In genomic region chr6:149940673-149940984, GRCh38 we compare ENCODE assay signal across 16 cellular contexts. TPM values are rescaled to one million over a fixed set of nuclear protein-coding genes. Genes with fewer than 3 reads are reported as not detected.
A peak's percentile ranks its signal among the peaks of the same experiment; 100 is the strongest.
DNase-seq lines count a peak whose midpoint lies in the region; ATAC-seq lines count a peak whose summit lies in the region.
"Had no signal": no experiment of that assay in that cellular context is flagged by ENCODE, and none has a peak within 500 bp of the region (broad histone marks: within the 10 kb centered on the region; RNA-seq: fewer than 3 reads in every experiment).

No MANE protein-coding gene starts in this region.

- ATAC-seq in activated T-cell treated with anti-CD3 and anti-CD28 coated beads, Interleukin-2, amount 50 U/mL, for 72 hours (replicated peaks in 1 of 2): no peak
- ATAC-seq in GM18517 (IDR thresholded peaks at IDR 0.05; ENCODE audit: unreplicated experiment): no peak
- ATAC-seq: left lobe of liver had no signal

- no peaks in the 10 kb centered on the region for H3K36me3 Mint-ChIP-seq in activated naive CD4-positive, alpha-beta T cell treated with anti-CD3 and anti-CD28 coated beads, Interleukin-2, amount 50 U/mL, for 24 hours
- no peaks in the 10 kb centered on the region for H3K36me3 Mint-ChIP-seq in activated T-cell treated with anti-CD3 and anti-CD28 coated beads, Interleukin-2, amount 50 U/mL, for 72 hours (ENCODE audit: insufficient read depth in 2 of 2)
- H3K36me3 Mint-ChIP-seq in immature natural killer cell: no peaks in the 10 kb centered on the region

- H3K27ac Mint-ChIP-seq in activated naive CD4-positive, alpha-beta T cell treated with anti-CD3 and anti-CD28 coated beads, Interleukin-2, amount 50 U/mL, for 24 hours: no peak overlapping the region
- H3K27ac Mint-ChIP-seq in activated T-cell treated with anti-CD3 and anti-CD28 coated beads, Interleukin-2, amount 50 U/mL, for 72 hours: no peak overlapping the region
- H3K27ac Mint-ChIP-seq in immature natural killer cell: peak overlapping the region in 5 of 6 donors; percentile 67 to 97 (median 82)

- H3K27me3 Mint-ChIP-seq in activated naive CD4-positive, alpha-beta T cell treated with anti-CD3 and anti-CD28 coated beads, Interleukin-2, amount 50 U/mL, for 24 hours: peaks cover 35% of the 10 kb centered on the region
- peaks cover 62% of the 10 kb centered on the region for H3K27me3 Mint-ChIP-seq in activated T-cell treated with anti-CD3 and anti-CD28 coated beads, Interleukin-2, amount 50 U/mL, for 72 hours (ENCODE audit: low read depth)
- H3K27me3 Mint-ChIP-seq in immature natural killer cell (ENCODE audit: low read depth in 3 of 3): peaks cover 32 to 47% (median 34%) of the 10 kb centered on the region in 3 donors

- H3K9me3 Mint-ChIP-seq in activated naive CD4-positive, alpha-beta T cell treated with anti-CD3 and anti-CD28 coated beads, Interleukin-2, amount 50 U/mL, for 24 hours: no peaks in the 10 kb centered on the region
- H3K9me3 Mint-ChIP-seq in activated T-cell treated with anti-CD3 and anti-CD28 coated beads, Interleukin-2, amount 50 U/mL, for 72 hours: no peaks in the 10 kb centered on the region
- H3K9me3 Mint-ChIP-seq in immature natural killer cell: no peaks in the 10 kb centered on the region

- peak overlapping the region; percentile 40 for H3K4me3 Mint-ChIP-seq in activated naive CD4-positive, alpha-beta T cell treated with anti-CD3 and anti-CD28 coated beads, Interleukin-2, amount 50 U/mL, for 24 hours
- peak overlapping the region; percentile 41 to 60 for H3K4me3 Mint-ChIP-seq in activated T-cell treated with anti-CD3 and anti-CD28 coated beads, Interleukin-2, amount 50 U/mL, for 72 hours
- H3K4me3 Mint-ChIP-seq in immature natural killer cell: peak overlapping the region; percentile 39 to 98 (median 72)

- H3K4me1 Mint-ChIP-seq in activated naive CD4-positive, alpha-beta T cell treated with anti-CD3 and anti-CD28 coated beads, Interleukin-2, amount 50 U/mL, for 24 hours: peaks cover 16% of the 10 kb centered on the region
- peaks cover 46% of the 10 kb centered on the region for H3K4me1 Mint-ChIP-seq in activated T-cell treated with anti-CD3 and anti-CD28 coated beads, Interleukin-2, amount 50 U/mL, for 72 hours (ENCODE audit: low read depth)
- peaks cover 19 to 28% of the 10 kb centered on the region in 2 donors for H3K4me1 Mint-ChIP-seq in immature natural killer cell

- no peak for DNase-seq in activated naive CD4-positive, alpha-beta T cell treated with Interleukin-2 at 50 U/mL for 16 hours
- no peak for DNase-seq in activated T-cell treated with anti-CD3 and anti-CD28 coated beads, Interleukin-2, amount 50 U/mL, for 72 hours
- no peak for DNase-seq in immature natural killer cell
- peak; percentile 30 for DNase-seq in ureter (ENCODE audit: low spot score)
- DNase-seq in RPMI8226: no peak
- no peak for DNase-seq in COR-L47 (lab: John Stamatoyannopoulos, UW)
- DNase-seq: activated gamma-delta T cell, DMS153, hypothalamus, IMR-90, NCI-H2081, NCI-H748 treated with DMSO at 0.1 percent for 48 hours had no signal

RNA-seq across cellular contexts. Expression of gene ULBP2, which starts 1.2 kb away (rescaled TPM):
- 1 to 10 TPM in 1 of 2 donors, under 1 TPM in 1; 1.00 to 1.5 TPM for total RNA-seq in activated T-cell treated with anti-CD3 and anti-CD28 coated beads, Interleukin-2, amount 50 U/mL, for 72 hours
- polyA plus RNA-seq in immature natural killer cell: under 1 TPM in 2 of 3 donors, not detected in 1; 0.83 to 0.88 TPM
- total RNA-seq in ureter: 3.0 TPM
- total RNA-seq: Peyer's patch had no signal

RNA-seq across cellular contexts. Expression of gene RAET1G, which starts 17.7 kb away (rescaled TPM):
- not detected for total RNA-seq in activated T-cell treated with anti-CD3 and anti-CD28 coated beads, Interleukin-2, amount 50 U/mL, for 72 hours
- not detected for polyA plus RNA-seq in immature natural killer cell
- 5.2 TPM for total RNA-seq in ureter
- total RNA-seq: left lobe of liver, Peyer's patch had no signal

RNA-seq across cellular contexts. Expression of gene ULBP1, which starts 23.1 kb away (rescaled TPM):
- 10 to 100 TPM in 1 of 2 donors, 1 to 10 TPM in 1; 9.4 to 12.4 TPM for total RNA-seq in activated T-cell treated with anti-CD3 and anti-CD28 coated beads, Interleukin-2, amount 50 U/mL, for 72 hours
- not detected for polyA plus RNA-seq in immature natural killer cell
- 2.5 TPM for total RNA-seq in ureter
- total RNA-seq: Peyer's patch had no signal

RNA-seq across cellular contexts. Expression of gene RAET1E, which starts 42.7 kb away (rescaled TPM):
- total RNA-seq in activated T-cell treated with anti-CD3 and anti-CD28 coated beads, Interleukin-2, amount 50 U/mL, for 72 hours: not detected
- polyA plus RNA-seq in immature natural killer cell: not detected
- 5.5 TPM for total RNA-seq in ureter
- total RNA-seq: IMR-90, left lobe of liver, Peyer's patch had no signal
- polyA plus RNA-seq: IMR-90 had no signal

Comparison
In these comparisons a context has a peak if more than half of its experiments do, and no peak if none do; other contexts are left out.
1. H3K27ac Mint-ChIP-seq: peak in immature natural killer cell (5 of 6); none in activated naive CD4-positive, alpha-beta T cell treated with anti-CD3 and anti-CD28 coated beads, Interleukin-2, amount 50 U/mL, for 24 hours (single experiment) and activated T-cell treated with anti-CD3 and anti-CD28 coated beads, Interleukin-2, amount 50 U/mL, for 72 hours (single experiment).
2. Peak in every context shown above with its lines, with median percentiles within 50 percentile points of each other: H3K4me3 Mint-ChIP-seq.